ENCODE assay signal across 10 cellular contexts in genomic region chr6:111781055-111781708, GRCh38.
DNase-seq lines count a peak whose midpoint lies in the region; ATAC-seq lines count a peak whose summit lies in the region.
"Had no signal": no experiment of that assay in that cellular context is flagged by ENCODE, and none has a peak within 500 bp of the region (broad histone marks: within the 10 kb centered on the region; RNA-seq: fewer than 3 reads in every experiment).

No MANE protein-coding gene starts in this region.

- H3K36me3 Mint-ChIP-seq in T-helper 17 cell (ENCODE audit: low read depth) = peaks cover 2% of the 10 kb centered on the region

- peak overlapping the region; percentile 95 for H3K27ac Mint-ChIP-seq in T-helper 17 cell

- peaks cover 59% of the 10 kb centered on the region for H3K4me1 Mint-ChIP-seq in T-helper 17 cell

- H3K4me3 ChIP-seq in skeletal muscle cell (ENCODE audit: low read depth, low read length) = no peak overlapping the region

- ATAC-seq in T-helper 17 cell (peak; percentile 22), GM19463 (IDR thresholded peaks at IDR 0.05; ENCODE audit: unreplicated experiment) (no peak), GM21390 (IDR thresholded peaks at IDR 0.05; ENCODE audit: unreplicated experiment) (no peak)

- no peaks in the 10 kb centered on the region for H3K9me3 ChIP-seq in T-helper 17 cell (ENCODE audit: control insufficient read depth, low read length, poor library complexity, severe bottlenecking)

- peak overlapping the region; percentile 70 for H3K4me3 Mint-ChIP-seq in T-helper 17 cell

- DNase-seq in NCI-H510A treated with DMSO at 0.1 percent for 48 hours (lab: John Stamatoyannopoulos, UW) (peak; percentile 6), NCI-H510A (lab: John Stamatoyannopoulos, UW) (no peak), T-helper 17 cell (no peak), fibroblast of the conjunctiva (ENCODE audit: low read depth) (peak; percentile 72), skeletal muscle cell (ENCODE audit: low read depth) (peak; percentile 86), T1000 (lab: John Stamatoyannopoulos, UW) (no peak)
- DNase-seq: H7, midbrain had no signal

- no peaks in the 10 kb centered on the region for H3K27me3 Mint-ChIP-seq in T-helper 17 cell

Comparison
In these comparisons a context has a peak if more than half of its experiments do, and no peak if none do; other contexts are left out.
1. DNase-seq: peak in NCI-H510A treated with DMSO at 0.1 percent for 48 hours (single experiment), fibroblast of the conjunctiva (single experiment) and skeletal muscle cell (single experiment); none in NCI-H510A (single experiment), T-helper 17 cell (0 of 3) and T1000 (single experiment).